Comparison of ENCODE assay signal across 1 cellular context in genomic region chr3:13240928-13241618, GRCh38.
TF ChIP-seq lines count a peak whose summit lies in the region.

No MANE protein-coding gene starts in this region.

TF ChIP-seq in GM23338, 12 proteins besides CTCF, POLR2A, EP300 and RAD21 (continued from another document):
- TF ChIP-seq ZNF462 (CRISPR knock-in tag; IDR thresholded peaks at IDR 0.05) (no peak), NANOG (IDR thresholded peaks at IDR 0.05; ENCODE audit: borderline replicate concordance) (no peak), STAT1 (IDR thresholded peaks at IDR 0.05; ENCODE audit: unreplicated experiment) (no peak), ZNF114 (CRISPR knock-in tag; IDR thresholded peaks at IDR 0.05) (no peak), JUNB (IDR thresholded peaks at IDR 0.05; ENCODE audit: unreplicated experiment) (no peak), CREB1 (CRISPR knock-in tag; IDR thresholded peaks at IDR 0.05; ENCODE audit: low read depth) (no peak), POLR2AphosphoS5 (IDR thresholded peaks at IDR 0.05; ENCODE audit: low read depth) (no peak), REST (IDR thresholded peaks at IDR 0.05; ENCODE audit: unreplicated experiment) (no peak), EZH2phosphoT487 (IDR thresholded peaks at IDR 0.05; ENCODE audit: unreplicated experiment) (no peak), ZNF331 (CRISPR knock-in tag; IDR thresholded peaks at IDR 0.05; ENCODE audit: low read depth) (no peak), ETS1 (IDR thresholded peaks at IDR 0.05) (no peak)
